ENCODE assay signal across 27 cellular contexts in the genomic region with DNA sequence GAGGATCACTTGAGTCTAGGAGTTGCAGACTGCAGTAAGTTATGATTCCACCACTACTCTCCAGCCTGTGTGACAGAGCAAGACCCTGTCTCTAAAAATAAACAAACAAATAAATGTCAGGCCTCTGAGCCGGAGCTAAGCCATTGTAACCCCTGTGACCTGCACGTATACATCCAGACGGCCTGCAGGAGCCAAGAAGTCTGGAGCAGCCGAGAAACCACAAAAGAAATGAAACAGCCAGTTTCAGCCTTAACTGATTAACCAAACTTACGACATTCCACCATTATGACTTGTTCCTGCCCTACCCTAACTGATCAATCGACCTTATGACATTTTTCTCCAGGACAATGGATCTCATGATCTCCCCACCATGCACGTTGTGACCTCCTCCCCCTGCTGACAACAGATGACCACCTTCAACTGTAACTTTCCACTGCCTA. TPM values are rescaled to one million over a fixed set of nuclear protein-coding genes. Genes with fewer than 3 reads are reported as not detected.
DNase-seq lines count a peak whose midpoint lies in the region; ATAC-seq, FAIRE-seq and TF ChIP-seq lines count a peak whose summit lies in the region.
"Had no signal": no experiment of that assay in that cellular context is flagged by ENCODE, and none has a peak within 500 bp of the region (broad histone marks: within the 10 kb centered on the region; RNA-seq: fewer than 3 reads in every experiment).

No MANE protein-coding gene starts in this region.

- WGBS in smooth muscle cell (ENCODE audit: low lambda C conversion rate), result 22% methylated on average over 7 of the region's 7 CpGs
- 23 to 28% methylated on average over 7 of the region's 7 CpGs for WGBS in body of pancreas, 2 donors

- no peaks in the 10 kb centered on the region for H3K36me3 ChIP-seq in smooth muscle cell (ENCODE audit: low read depth)
- H3K36me3 ChIP-seq in body of pancreas (replicated peaks in 1 of 2; ENCODE audit: insufficient read depth in 1 of 2, low read depth in 2 of 2), result no peaks in the 10 kb centered on the region

- no peak for TF ChIP-seq CTCF in smooth muscle cell (IDR thresholded peaks at IDR 0.05; ENCODE audit: borderline replicate concordance, insufficient read depth, poor library complexity, severe bottlenecking)
- TF ChIP-seq CTCF in body of pancreas (IDR thresholded peaks at IDR 0.05), result no peak

- H3F3A ChIP-seq in smooth muscle cell (ENCODE audit: low read depth), result no peaks in the 10 kb centered on the region

- H3K27ac ChIP-seq in smooth muscle cell (ENCODE audit: low read depth) (no peak overlapping the region), body of pancreas (no peak overlapping the region)
- H3K27ac ChIP-seq: C4-2B, KMS-11, RWPE1 had no signal

- H4K20me1 ChIP-seq in smooth muscle cell (ENCODE audit: low read depth), result no peaks in the 10 kb centered on the region

- no peak for ATAC-seq in body of pancreas
- ATAC-seq: GM23338, SK-N-SH treated with all-trans-retinoic acid at 6 μM for 48 hours, T-cell had no signal

- intact Hi-C loops in body of pancreas (cut with DNase I), result no loop called here

- peak overlapping the region; percentile 37 for H3K4me2 ChIP-seq in smooth muscle cell
- H3K4me2 ChIP-seq: GM23338, KMS-11 had no signal

- H3K79me2 ChIP-seq in smooth muscle cell (ENCODE audit: low read depth), result no peaks in the 10 kb centered on the region

- peak; percentile 15 for FAIRE-seq in GM18507 (lab: Jason Lieb, UNC)
- no peak for FAIRE-seq in GM12892 (lab: Jason Lieb, UNC)
- FAIRE-seq: G401.6, GM19239 had no signal

- DNase-seq in GM18507 (ENCODE audit: extremely low spot score, insufficient read length, low read depth) (no peak), OCI-M1 (lab: John Stamatoyannopoulos, UW) (peak; percentile 30), kidney tubule cell (ENCODE audit: low spot score) (peak; percentile 46), smooth muscle cell (lab: John Stamatoyannopoulos, UW; ENCODE audit: unreplicated experiment) (no peak), body of pancreas (no peak), GM12892 (ENCODE audit: insufficient read length) (no peak), NCI-H82 (lab: John Stamatoyannopoulos, UW) (no peak)
- DNase-seq: ACHN, AML-193, DMS79, HCEC 1CT, NCI-H1092, NCI-H146, NCI-H2081, NCI-H2171 treated with DMSO at 0.1 percent for 48 hours, NCI-H446 treated with DMSO at 0.1 percent for 48 hours, NCI-H69, SIG-M5, T-cell had no signal

- TF ChIP-seq POLR2A in body of pancreas (IDR thresholded peaks at IDR 0.05) (no peak), GM12892 (IDR thresholded peaks at IDR 0.05; ENCODE audit: low read depth, low read length) (no peak)

- H3K4me3 ChIP-seq in smooth muscle cell (no peak overlapping the region), body of pancreas (no peak overlapping the region)
- H3K4me3 ChIP-seq: GM23338 had no signal

- H3K27me3 ChIP-seq in smooth muscle cell (ENCODE audit: low read depth) (no peaks in the 10 kb centered on the region), body of pancreas (peaks cover 0 to 4% of the 10 kb centered on the region in 2 donors)

- H3K9me3 ChIP-seq in smooth muscle cell (replicated peaks; ENCODE audit: low read depth) (no peaks in the 10 kb centered on the region), body of pancreas (no peaks in the 10 kb centered on the region)

- H3K4me1 ChIP-seq in smooth muscle cell (ENCODE audit: low read depth) (no peaks in the 10 kb centered on the region), body of pancreas (no peaks in the 10 kb centered on the region)

- H3K9ac ChIP-seq in smooth muscle cell (ENCODE audit: low read depth), result no peak overlapping the region
- H3K9ac ChIP-seq: KMS-11 had no signal

- no peak overlapping the region for H2AFZ ChIP-seq in smooth muscle cell (ENCODE audit: low read depth)
- H2AFZ ChIP-seq: GM23338 had no signal

RNA-seq across cellular contexts. Expression of a gene that starts 32.5 kb away (rescaled TPM):
- 5.6 and 10.6 TPM in 2 replicates for total RNA-seq in smooth muscle cell
- 3.7 and 4.6 TPM in 2 replicates for polyA plus RNA-seq in smooth muscle cell
- 1 to 10 TPM; 3.3 to 7.0 TPM for total RNA-seq in body of pancreas
- polyA plus RNA-seq in GM12892 (2012; ENCODE audit: missing spikeins), result 2.1 TPM
- total RNA-seq: MCF 10A had no signal

RNA-seq across cellular contexts. Expression of a gene that starts 45.0 kb away (rescaled TPM):
- total RNA-seq in smooth muscle cell (8.5 and 10.7 TPM in 2 replicates), body of pancreas (1 to 10 TPM; 4.9 to 7.8 TPM)
- 4.7 and 6.1 TPM in 2 replicates for polyA plus RNA-seq in smooth muscle cell
- polyA plus RNA-seq in GM12892 (2012; ENCODE audit: missing spikeins), result 6.7 TPM

Comparison
In these comparisons a context has a peak if more than half of its experiments do, and no peak if none do; other contexts are left out.
1. DNase-seq: peak in OCI-M1 (single experiment) and kidney tubule cell (single experiment); none in GM18507 (single experiment), smooth muscle cell (single experiment), body of pancreas (0 of 4), GM12892 (single experiment) and NCI-H82 (single experiment).